In genomic region chr19:36973021-36973843, GRCh38 we compare ENCODE assay signal across 7 cellular contexts. TPM values are rescaled to one million over a fixed set of nuclear protein-coding genes. Genes with fewer than 3 reads are reported as not detected.
A peak's percentile ranks its signal among the peaks of the same experiment; 100 is the strongest.
DNase-seq lines count a peak whose midpoint lies in the region; ATAC-seq and TF ChIP-seq lines count a peak whose summit lies in the region.

No MANE protein-coding gene starts in this region.

- CTCF ChIA-PET in activated CD8-positive, alpha-beta T cell treated with anti-CD3 and anti-CD28 coated beads, Interleukin-2, amount 10 ng/mL, durations not matched to agents 7 days and 5 days (lab: Charles Lee): interaction anchor here (0.8 to 1.6 kb wide), 2 partner anchors 105 to 197 kb away, joined by 3 to 4 read pairs; partner anchors contain the start of gene ZNF420

- peak overlapping the region; percentile 90 for H3K4me3 Mint-ChIP-seq in activated CD8-positive, alpha-beta T cell treated with anti-CD3 and anti-CD28 coated beads, Interleukin-2, amount 10 ng/mL, durations not matched to agents 7 days and 5 days

- peak overlapping the region; percentile 72 for H3K4me2 ChIP-seq in Loucy (ENCODE audit: low read depth, low read length, poor library complexity, severe bottlenecking)

- no peaks in the 10 kb centered on the region for H3K79me2 ChIP-seq in Loucy (ENCODE audit: insufficient read depth, low read length)

- peak overlapping the region; percentile 59 for H3K9ac ChIP-seq in Loucy (ENCODE audit: low read depth, low read length, poor library complexity, severe bottlenecking)

- no peaks in the 10 kb centered on the region for H4K20me1 ChIP-seq in Loucy (ENCODE audit: insufficient read depth, low read length, poor library complexity, severe bottlenecking)

- WGBS in ectodermal cell, 2 experiments: 74 to 76% methylated on average over 56 of the region's 56 CpGs

- H3K27me3 ChIP-seq in Loucy (ENCODE audit: insufficient read depth, low read length, poor library complexity, severe bottlenecking) (no peaks in the 10 kb centered on the region), ectodermal cell (ENCODE audit: control insufficient read depth, insufficient read depth, low read length, poor library complexity, severe bottlenecking) (no peaks in the 10 kb centered on the region)

- peak; percentile 76 for DNase-seq in activated CD8-positive, alpha-beta T cell treated with anti-CD3 and anti-CD28 coated beads, Interleukin-2, amount 10 ng/mL, durations not matched to agents 7 days and 5 days
- peak; percentile 47 to 78 for DNase-seq in lung microvascular endothelial cell (ENCODE audit: low read depth in 2 of 2)
- DNase-seq in stimulated activated CD8-positive, alpha-beta memory T cell treated with anti-CD3 and anti-CD28 coated beads, Interleukin-12 subunit alpha, Interleukin-12 subunit beta, amount 100 ng/mL, for 4 hours (ENCODE audit: low read depth): peak; percentile 60
- no peak for DNase-seq in NCI-H510A treated with DMSO at 0.1 percent for 48 hours (lab: John Stamatoyannopoulos, UW)

- no peaks in the 10 kb centered on the region for H3K9me3 ChIP-seq in Loucy (ENCODE audit: insufficient read depth, low read depth, low read length)
- peaks cover 4% of the 10 kb centered on the region for H3K9me3 ChIP-seq in ectodermal cell (ENCODE audit: control insufficient read depth, low read length)

- H3K27ac ChIP-seq in ectodermal cell (ENCODE audit: insufficient read depth, low read depth, low read length, poor library complexity, severe bottlenecking): no peak overlapping the region

- peak overlapping the region; percentile 79 for H3K4me3 ChIP-seq in Loucy (ENCODE audit: low read length, poor library complexity, severe bottlenecking)
- peak overlapping the region; percentile 25 for H3K4me3 ChIP-seq in ectodermal cell (ENCODE audit: insufficient read depth, low read depth, low read length)

- H3K4me1 ChIP-seq in Loucy (ENCODE audit: insufficient read depth, low read length, poor library complexity, severe bottlenecking): no peaks in the 10 kb centered on the region
- no peaks in the 10 kb centered on the region for H3K4me1 ChIP-seq in ectodermal cell (ENCODE audit: control insufficient read depth, insufficient read depth, low read length)

- TF ChIP-seq CTCF in Loucy (conservative IDR thresholded peaks at IDR 0.05; ENCODE audit: low read length): peak; percentile 95

- peak overlapping the region; percentile 99 for H2AFZ ChIP-seq in Loucy (ENCODE audit: low read length)

- POLR2A ChIA-PET in activated CD8-positive, alpha-beta T cell treated with anti-CD3 and anti-CD28 coated beads, Interleukin-2, amount 10 ng/mL, durations not matched to agents 7 days and 5 days (lab: Charles Lee): no interaction called here

- H3K36me3 ChIP-seq in Loucy (ENCODE audit: insufficient read depth, low read length) (no peaks in the 10 kb centered on the region), ectodermal cell (ENCODE audit: control insufficient read depth, insufficient read depth, low read length) (no peaks in the 10 kb centered on the region)

- peaks cover 13% of the 10 kb centered on the region for H3K4me1 Mint-ChIP-seq in activated CD8-positive, alpha-beta T cell treated with anti-CD3 and anti-CD28 coated beads, Interleukin-2, amount 10 ng/mL, durations not matched to agents 7 days and 5 days (ENCODE audit: low read depth)

- H3K9me3 Mint-ChIP-seq in activated CD8-positive, alpha-beta T cell treated with anti-CD3 and anti-CD28 coated beads, Interleukin-2, amount 10 ng/mL, durations not matched to agents 7 days and 5 days (ENCODE audit: insufficient read depth): peaks cover 14% of the 10 kb centered on the region

- peak; percentile 91 for ATAC-seq in GM18873 (IDR thresholded peaks at IDR 0.05; ENCODE audit: low FRiP score, unreplicated experiment)
- ATAC-seq in activated CD8-positive, alpha-beta T cell treated with anti-CD3 and anti-CD28 coated beads, Interleukin-2, amount 10 ng/mL, durations not matched to agents 7 days and 5 days: peak; percentile 97

- no peaks in the 10 kb centered on the region for H3K9me2 ChIP-seq in Loucy (replicated peaks; ENCODE audit: low read depth, low read length)

- H3K27ac Mint-ChIP-seq in activated CD8-positive, alpha-beta T cell treated with anti-CD3 and anti-CD28 coated beads, Interleukin-2, amount 10 ng/mL, durations not matched to agents 7 days and 5 days: peak overlapping the region; percentile 87

- peaks cover 35% of the 10 kb centered on the region for H3K36me3 Mint-ChIP-seq in activated CD8-positive, alpha-beta T cell treated with anti-CD3 and anti-CD28 coated beads, Interleukin-2, amount 10 ng/mL, durations not matched to agents 7 days and 5 days (ENCODE audit: low read depth)

- no peaks in the 10 kb centered on the region for H3K27me3 Mint-ChIP-seq in activated CD8-positive, alpha-beta T cell treated with anti-CD3 and anti-CD28 coated beads, Interleukin-2, amount 10 ng/mL, durations not matched to agents 7 days and 5 days (ENCODE audit: low read depth)

- no peaks in the 10 kb centered on the region for H3F3A ChIP-seq in Loucy (ENCODE audit: low read depth)

RNA-seq across cellular contexts. Expression of gene ZNF568, which starts 57.1 kb away (rescaled TPM):
- total RNA-seq in activated CD8-positive, alpha-beta T cell treated with anti-CD3 and anti-CD28 coated beads, Interleukin-2, amount 10 ng/mL, durations not matched to agents 7 days and 5 days: 1 to 10 TPM; 7.0 to 8.0 TPM
- polyA plus RNA-seq in ectodermal cell (2013, experiment 1 of 4): 5.0 TPM
- 4.5 TPM for polyA plus RNA-seq in ectodermal cell (2013, experiment 2 of 4)
- 4.0 TPM for polyA plus RNA-seq in ectodermal cell (2013, experiment 3 of 4)
- 4.5 TPM for polyA plus RNA-seq in ectodermal cell (2013, experiment 4 of 4)
- total RNA-seq in lung microvascular endothelial cell: 7.8 and 12.1 TPM in 2 replicates

RNA-seq across cellular contexts. Expression of gene ZNF829, which starts 57.1 kb away (rescaled TPM):
- total RNA-seq in activated CD8-positive, alpha-beta T cell treated with anti-CD3 and anti-CD28 coated beads, Interleukin-2, amount 10 ng/mL, durations not matched to agents 7 days and 5 days: 1 to 10 TPM; 5.7 to 6.0 TPM
- 4.8 TPM for polyA plus RNA-seq in ectodermal cell (2013, experiment 1 of 4)
- 6.3 TPM for polyA plus RNA-seq in ectodermal cell (2013, experiment 2 of 4)
- polyA plus RNA-seq in ectodermal cell (2013, experiment 3 of 4): 4.8 TPM
- polyA plus RNA-seq in ectodermal cell (2013, experiment 4 of 4): 4.5 TPM
- total RNA-seq in lung microvascular endothelial cell: 1.1 and 1.4 TPM in 2 replicates
